Comparison of ENCODE assay signal across 8 cellular contexts in genomic region chr4:39970559-39971270, GRCh38. TPM values are rescaled to one million over a fixed set of nuclear protein-coding genes. Genes with fewer than 3 reads are reported as not detected.
A peak's percentile ranks its signal among the peaks of the same experiment; 100 is the strongest.
DNase-seq lines count a peak whose midpoint lies in the region; ATAC-seq, FAIRE-seq and TF ChIP-seq lines count a peak whose summit lies in the region.

No MANE protein-coding gene starts in this region.

- H3K27me3 ChIP-seq in GM12878 (replicated peaks in 1 of 2; ENCODE audit: control insufficient read depth in 2 of 2, insufficient read depth in 2 of 2, low read length in 1 of 2), result no peaks in the 10 kb centered on the region
- no peaks in the 10 kb centered on the region for H3K27me3 ChIP-seq in sigmoid colon

- no peaks in the 10 kb centered on the region for H3K27me3 Mint-ChIP-seq in activated naive CD4-positive, alpha-beta T cell treated with anti-CD3 and anti-CD28 coated beads, Interleukin-2, amount 10 ng/mL, durations not matched to agents 7 days and 5 days
- H3K27me3 Mint-ChIP-seq in activated naive CD4-positive, alpha-beta T cell treated with anti-CD3 and anti-CD28 coated beads for 36 hours (ENCODE audit: low read depth), result no peaks in the 10 kb centered on the region

- no peak for DNase-seq in activated naive CD4-positive, alpha-beta T cell treated with anti-CD3 and anti-CD28 coated beads, Interleukin-2, amount 10 ng/mL, durations not matched to agents 7 days and 5 days
- no peak for DNase-seq in activated naive CD4-positive, alpha-beta T cell treated with anti-CD3 and anti-CD28 coated beads for 36 hours
- DNase-seq in GM12878 (ENCODE audit: low read depth, low spot score) (no peak), posterior vena cava (ENCODE audit: low spot score) (peak; percentile 7), sigmoid colon (no peak), dedifferentiated amniotic fluid mesenchymal stem cell (ENCODE audit: extremely low spot score) (no peak), NCI-H2171 treated with DMSO at 0.1 percent for 48 hours (lab: John Stamatoyannopoulos, UW) (no peak)

- H3K4me2 ChIP-seq in GM12878 (ENCODE audit: control insufficient read depth, insufficient read depth), result peak overlapping the region; percentile 56

- H4K20me1 ChIP-seq in GM12878 (ENCODE audit: control insufficient read depth, insufficient read depth), result peaks cover 3% of the 10 kb centered on the region; the same call in 1 of the 2 replicates

- peaks cover 35% of the 10 kb centered on the region for H3K36me3 Mint-ChIP-seq in activated naive CD4-positive, alpha-beta T cell treated with anti-CD3 and anti-CD28 coated beads, Interleukin-2, amount 10 ng/mL, durations not matched to agents 7 days and 5 days
- peaks cover 37% of the 10 kb centered on the region for H3K36me3 Mint-ChIP-seq in activated naive CD4-positive, alpha-beta T cell treated with anti-CD3 and anti-CD28 coated beads for 36 hours (ENCODE audit: low read depth)

- intact Hi-C loops in activated naive CD4-positive, alpha-beta T cell treated with anti-CD3 and anti-CD28 coated beads for 36 hours (cut with micrococcal nuclease), result no loop called here
- intact Hi-C loops in GM12878 (cut with micrococcal nuclease; ENCODE audit: unreplicated experiment) (loop anchor here (10.0 kb wide), 1 partner anchor 106 kb away; no protein-coding TSS in a partner anchor), posterior vena cava (cut with DNase I) (loop anchor here in 1 of 2 donors (10.0 kb wide), 1 partner anchor 506 kb away; no protein-coding TSS in a partner anchor), sigmoid colon (cut with DNase I) (no loop called here)

- H3K4me3 Mint-ChIP-seq in activated naive CD4-positive, alpha-beta T cell treated with anti-CD3 and anti-CD28 coated beads, Interleukin-2, amount 10 ng/mL, durations not matched to agents 7 days and 5 days, result no peak overlapping the region
- no peak overlapping the region for H3K4me3 Mint-ChIP-seq in activated naive CD4-positive, alpha-beta T cell treated with anti-CD3 and anti-CD28 coated beads for 36 hours

- POLR2A ChIA-PET in GM12878 (lab: Charles Lee), result interaction anchor here (0.6 to 0.9 kb wide), 8 partner anchors 43 to 1187 kb away, joined by 3 to 5 read pairs (median 3); no protein-coding TSS in a partner anchor

- TSS peak; percentile 1 for BruUV-seq in GM12878 (replicated peaks; lab: Mats Ljungman, UMichigan)

- peak overlapping the region; percentile 42 for H3K27ac Mint-ChIP-seq in activated naive CD4-positive, alpha-beta T cell treated with anti-CD3 and anti-CD28 coated beads, Interleukin-2, amount 10 ng/mL, durations not matched to agents 7 days and 5 days
- H3K27ac Mint-ChIP-seq in activated naive CD4-positive, alpha-beta T cell treated with anti-CD3 and anti-CD28 coated beads for 36 hours, result no peak overlapping the region

- peak overlapping the region; percentile 41 for H3K27ac ChIP-seq in GM12878 (ENCODE audit: control insufficient read depth, insufficient read depth)
- H3K27ac ChIP-seq in sigmoid colon, result no peak overlapping the region

- H3K4me1 ChIP-seq in GM12878 (ENCODE audit: control insufficient read depth, insufficient read depth, low read length), result peaks cover 14% of the 10 kb centered on the region
- peaks cover 0 to 46% (median 33%) of the 10 kb centered on the region in 4 donors for H3K4me1 ChIP-seq in sigmoid colon

- ATAC-seq in HG03521 (IDR thresholded peaks at IDR 0.05; ENCODE audit: unreplicated experiment) (peak; percentile 69), GM12878 (peak; percentile 87)

- H3K79me2 ChIP-seq in GM12878 (ENCODE audit: control insufficient read depth, insufficient read depth, low read length), result peaks cover 88% of the 10 kb centered on the region

- RAD21 ChIA-PET in GM12878 (lab: Charles Lee; ENCODE audit: unreplicated experiment), result interaction anchor here (1.0 to 1.6 kb wide), 4 partner anchors 32 to 501 kb away, joined by 3 to 8 read pairs (median 4); no protein-coding TSS in a partner anchor

- H3K36me3 ChIP-seq in GM12878 (ENCODE audit: control insufficient read depth in 2 of 2, insufficient read depth in 2 of 2, low read length in 1 of 2), result peaks cover 2 to 12% of the 10 kb centered on the region in 2 experiments; a peak in 3 of 4 replicates
- H3K36me3 ChIP-seq in sigmoid colon, result peaks cover 0 to 29% (median 11%) of the 10 kb centered on the region in 4 donors

- H3K9ac ChIP-seq in GM12878 (ENCODE audit: control insufficient read depth, insufficient read depth, low read length), result no peak overlapping the region

- WGBS in GM12878 (ENCODE audit: insufficient coverage, insufficient replicate concordance, low lambda C conversion rate, missing lambda C conversion rate), result 25% methylated on average over 10 of the region's 11 CpGs
- 67 to 76% methylated on average over 11 of the region's 11 CpGs for WGBS in sigmoid colon, 2 donors

- H3K4me3 ChIP-seq in GM12878 (peak overlapping the region; percentile 48; the same call in 1 of the 2 replicates), sigmoid colon (no peak overlapping the region)

- no peak for TF ChIP-seq EP300 in GM12878 (IDR thresholded peaks at IDR 0.05; ENCODE audit: borderline replicate concordance in 1 of 2, control insufficient read depth in 1 of 2, low read depth in 2 of 2, low read length in 2 of 2)
- no peak for TF ChIP-seq EP300 in sigmoid colon (IDR thresholded peaks at IDR 0.05)

- CTCF ChIA-PET in activated naive CD4-positive, alpha-beta T cell treated with anti-CD3 and anti-CD28 coated beads, Interleukin-2, amount 10 ng/mL, durations not matched to agents 7 days and 5 days (lab: Charles Lee), result no interaction called here
- CTCF ChIA-PET in activated naive CD4-positive, alpha-beta T cell treated with anti-CD3 and anti-CD28 coated beads for 36 hours (lab: Charles Lee), result interaction anchor here (1.8 kb wide), 1 partner anchor 18 kb away, joined by 6 read pairs; no protein-coding TSS in a partner anchor
- CTCF ChIA-PET in GM12878 (lab: Yijun Ruan, JAX), result interaction anchor here (1.3 to 2.8 kb wide), 3 partner anchors 10 to 87 kb away, joined by 3 to 12 read pairs (median 3); no protein-coding TSS in a partner anchor

- SMC1A ChIA-PET in GM12878 (lab: Charles Lee; ENCODE audit: uncharacterized antibody, unreplicated experiment), result interaction anchor here (0.6 to 2.2 kb wide), 9 partner anchors 9 to 502 kb away, joined by 3 to 11 read pairs (median 3); no protein-coding TSS in a partner anchor

- H3K9me3 Mint-ChIP-seq in activated naive CD4-positive, alpha-beta T cell treated with anti-CD3 and anti-CD28 coated beads, Interleukin-2, amount 10 ng/mL, durations not matched to agents 7 days and 5 days, result no peaks in the 10 kb centered on the region
- no peaks in the 10 kb centered on the region for H3K9me3 Mint-ChIP-seq in activated naive CD4-positive, alpha-beta T cell treated with anti-CD3 and anti-CD28 coated beads for 36 hours

- peak; percentile 65 for FAIRE-seq in GM12878 (lab: Jason Lieb, UNC)

- H3K9me3 ChIP-seq in GM12878 (replicated peaks; ENCODE audit: control insufficient read depth, insufficient read depth, low read length) (no peaks in the 10 kb centered on the region; the same call in 2 of the 3 replicates), sigmoid colon (no peaks in the 10 kb centered on the region)

- TF ChIP-seq CTCF in GM12878 (IDR thresholded peaks at IDR 0.05 in 2 of 3, conservative IDR thresholded peaks at IDR 0.05 in 1 of 3; ENCODE audit: control insufficient read depth in 2 of 3, extremely low read depth in 1 of 3, insufficient read depth in 1 of 3, low read depth in 3 of 3, low read length in 3 of 3) (no peak), sigmoid colon (IDR thresholded peaks at IDR 0.05) (no peak)

- peaks cover 45% of the 10 kb centered on the region for H3K4me1 Mint-ChIP-seq in activated naive CD4-positive, alpha-beta T cell treated with anti-CD3 and anti-CD28 coated beads, Interleukin-2, amount 10 ng/mL, durations not matched to agents 7 days and 5 days
- peaks cover 51% of the 10 kb centered on the region for H3K4me1 Mint-ChIP-seq in activated naive CD4-positive, alpha-beta T cell treated with anti-CD3 and anti-CD28 coated beads for 36 hours (ENCODE audit: low read depth)

- no peak overlapping the region for H2AFZ ChIP-seq in GM12878 (ENCODE audit: control insufficient read depth, low read depth, low read length)

- no peak for TF ChIP-seq POLR2A in GM12878 (IDR thresholded peaks at IDR 0.05; ENCODE audit: low read depth, low read length)
- TF ChIP-seq POLR2A in sigmoid colon (IDR thresholded peaks at IDR 0.05), result no peak

- in situ Hi-C loops in GM12878 (cut with MboI), result loop anchor here (5.0 kb wide), 2 partner anchors 263 to 508 kb away; no protein-coding TSS in a partner anchor

- TF ChIP-seq RAD21 in GM12878 (IDR thresholded peaks at IDR 0.05; ENCODE audit: insufficient read depth, low read depth, low read length), result no peak

TF ChIP-seq in GM12878, 131 proteins besides CTCF, POLR2A, EP300 and RAD21 (continues in another document):
- TF ChIP-seq IRF4 (IDR thresholded peaks at IDR 0.05; ENCODE audit: low read depth, low read length) (no peak), ZNF384 (IDR thresholded peaks at IDR 0.05; ENCODE audit: borderline replicate concordance, low read depth, low read length) (peak; percentile 66)

RNA-seq across cellular contexts. Expression of gene PDS5A, which starts 7.0 kb away (rescaled TPM):
- 10 to 100 TPM; 86.8 to 89.1 TPM for total RNA-seq in activated naive CD4-positive, alpha-beta T cell treated with anti-CD3 and anti-CD28 coated beads for 36 hours
- 241 and 251 TPM in 2 replicates for total RNA-seq in GM12878 (2013; cell fraction: nucleolus; rRNA removed)
- 50.2 and 55.3 TPM in 2 replicates for total RNA-seq in GM12878 (2014; rRNA removed)
- 64.5 and 66.0 TPM in 2 replicates for total RNA-seq in GM12878 (2014; rRNA removed; fragmentation: Illumina TruSeq; extraction: Trizol)
- total RNA-seq in GM12878 (2021), result 60.4 and 64.2 TPM in 2 replicates
- polyA plus RNA-seq in GM12878 (2011; ENCODE audit: low read depth), result 18.8 TPM
- 69.7 and 105 TPM in 2 replicates for polyA plus RNA-seq in GM12878 (2011; rRNA removed)
- polyA plus RNA-seq in GM12878 (2011; cell fraction: cytosol; rRNA removed), result 22.8 and 26.7 TPM in 2 replicates
- 36.4 and 40.5 TPM in 2 replicates for polyA plus RNA-seq in GM12878 (2011; cell fraction: nucleus; rRNA removed)
- polyA plus RNA-seq in GM12878 (2012), result 26.3 and 32.6 TPM in 2 replicates
- polyA plus RNA-seq in GM12878 (2014; fragmentation: Illumina TruSeq; extraction: Trizol), result 54.4 and 65.7 TPM in 2 replicates
- polyA plus RNA-seq in GM12878 (2014; fragmentation: Nextera tagmentation; extraction: Ambion mirVana), result 10 to 100 TPM; 13.7 to 14.1 TPM
- 28.6 and 32.8 TPM in 2 replicates for polyA plus RNA-seq in GM12878 (2014; rRNA removed)
- 10 to 100 TPM; 20.5 to 54.4 TPM for polyA plus RNA-seq in GM12878 (2016; fragmentation: Nextera tagmentation; extraction: Ambion mirVana)
- 97.1 and 141 TPM in 2 replicates for polyA minus RNA-seq in GM12878 (2011; rRNA and poly(A)+ RNA removed)
- 63.7 and 90.0 TPM in 2 replicates for polyA minus RNA-seq in GM12878 (2011; cell fraction: cytosol; rRNA and poly(A)+ RNA removed)
- 81.2 and 131 TPM in 2 replicates for polyA minus RNA-seq in GM12878 (2011; cell fraction: nucleus; rRNA and poly(A)+ RNA removed)
- 10 to 100 TPM; 52.3 to 56.6 TPM for total RNA-seq in posterior vena cava
- 10 to 100 TPM; 57.1 to 69.6 (median 63.5) TPM for total RNA-seq in sigmoid colon
- 10 to 100 TPM; 16.8 to 23.9 (median 21.3) TPM for polyA plus RNA-seq in sigmoid colon
